9 cellular contexts compared by ENCODE assay signal in the genomic region with DNA sequence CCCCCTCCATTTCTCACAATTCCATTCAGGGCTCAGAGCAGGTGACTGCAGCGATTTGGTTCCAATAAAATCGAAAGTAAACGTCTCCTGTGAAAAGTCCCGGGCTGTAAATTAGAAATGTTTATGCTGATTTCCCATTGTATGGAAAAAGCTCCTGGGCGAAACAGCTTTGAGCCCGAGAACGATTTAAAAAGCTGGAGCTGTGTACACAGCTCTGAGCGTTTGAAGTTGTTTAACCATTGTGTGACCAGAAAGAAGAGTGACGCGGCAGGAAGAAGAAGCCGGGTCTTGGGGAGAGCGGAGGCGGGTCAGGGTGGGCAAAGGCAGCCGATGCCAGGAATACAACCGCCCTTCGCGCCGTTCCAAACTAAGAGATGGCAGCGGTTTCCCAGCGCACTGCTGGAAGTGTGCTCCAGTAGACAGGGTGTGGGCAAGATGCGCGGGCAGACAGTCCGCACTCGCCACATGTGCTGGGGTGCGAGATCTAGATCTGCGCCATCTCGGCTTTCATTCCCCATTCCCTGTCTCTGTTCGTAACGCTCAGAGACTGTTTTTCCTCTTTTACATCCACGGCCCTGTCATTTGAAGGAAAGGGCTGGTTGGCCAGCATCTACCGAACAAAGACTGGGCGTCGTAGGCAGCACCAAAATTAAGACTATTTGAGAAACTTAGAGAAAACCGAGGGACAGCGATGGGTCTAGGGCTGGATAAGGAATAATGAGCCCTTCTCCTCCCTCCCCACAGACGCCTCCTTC. TPM values are rescaled to one million over a fixed set of nuclear protein-coding genes. Genes with fewer than 3 reads are reported as not detected.
A peak's percentile ranks its signal among the peaks of the same experiment; 100 is the strongest.
DNase-seq lines count a peak whose midpoint lies in the region; ATAC-seq and TF ChIP-seq lines count a peak whose summit lies in the region.
"Had no signal": no experiment of that assay in that cellular context is flagged by ENCODE, and none has a peak within 500 bp of the region (broad histone marks: within the 10 kb centered on the region; RNA-seq: fewer than 3 reads in every experiment).

No MANE protein-coding gene starts in this region.

- H3K9me3 ChIP-seq in left ventricle myocardium inferior (replicated peaks): no peaks in the 10 kb centered on the region
- no peaks in the 10 kb centered on the region for H3K9me3 ChIP-seq in lower lobe of right lung
- H3K9me3 ChIP-seq in upper lobe of right lung: no peaks in the 10 kb centered on the region

- H3K36me3 Mint-ChIP-seq in activated CD4-positive, alpha-beta memory T cell treated with anti-CD3 and anti-CD28 coated beads, Interleukin-2, amount 10 ng/mL, durations not matched to agents 7 days and 5 days (ENCODE audit: low read depth): peaks cover 3% of the 10 kb centered on the region

- no peak overlapping the region for H3K27ac Mint-ChIP-seq in activated CD4-positive, alpha-beta memory T cell treated with anti-CD3 and anti-CD28 coated beads, Interleukin-2, amount 10 ng/mL, durations not matched to agents 7 days and 5 days

- CTCF ChIA-PET in activated CD4-positive, alpha-beta memory T cell treated with anti-CD3 and anti-CD28 coated beads, Interleukin-2, amount 10 ng/mL, durations not matched to agents 7 days and 5 days (lab: Charles Lee): interaction anchor here (1.2 kb wide), 1 partner anchor 162 kb away, joined by 4 read pairs; no protein-coding TSS in a partner anchor

- peak overlapping the region; percentile 57 for H3K4me3 ChIP-seq in left ventricle myocardium inferior
- peak overlapping the region; percentile 43 for H3K4me3 ChIP-seq in lower lobe of right lung
- peak overlapping the region; percentile 42 for H3K4me3 ChIP-seq in upper lobe of right lung

- H3K36me3 ChIP-seq in left ventricle myocardium inferior: no peaks in the 10 kb centered on the region
- H3K36me3 ChIP-seq in lower lobe of right lung: no peaks in the 10 kb centered on the region
- no peaks in the 10 kb centered on the region for H3K36me3 ChIP-seq in upper lobe of right lung

- DNase-seq in left ventricle myocardium inferior: no peak
- DNase-seq in cardiac septum (ENCODE audit: low spot score): no peak
- no peak for DNase-seq in activated CD4-positive, alpha-beta memory T cell treated with anti-CD3 and anti-CD28 coated beads, Interleukin-2, amount 10 ng/mL, durations not matched to agents 7 days and 5 days
- DNase-seq in lower lobe of right lung: no peak
- no peak for DNase-seq in upper lobe of right lung
- DNase-seq in NOMO-1 treated with DMSO at 0.1 percent for 48 hours (lab: John Stamatoyannopoulos, UW; ENCODE audit: unreplicated experiment): no peak
- DNase-seq in posterior vena cava (ENCODE audit: low spot score): no peak
- no peak for DNase-seq in SKM-1 (lab: John Stamatoyannopoulos, UW; ENCODE audit: unreplicated experiment)
- DNase-seq: NCI-H446 had no signal

- H3K27ac ChIP-seq in left ventricle myocardium inferior (replicated peaks) (no peak overlapping the region), lower lobe of right lung (no peak overlapping the region), upper lobe of right lung (no peak overlapping the region)

- H3K27me3 Mint-ChIP-seq in activated CD4-positive, alpha-beta memory T cell treated with anti-CD3 and anti-CD28 coated beads, Interleukin-2, amount 10 ng/mL, durations not matched to agents 7 days and 5 days: peaks cover 79% of the 10 kb centered on the region

- peaks cover 99% of the 10 kb centered on the region for H3K27me3 ChIP-seq in left ventricle myocardium inferior (ENCODE audit: low read depth)
- H3K27me3 ChIP-seq in lower lobe of right lung (ENCODE audit: low read depth): peaks cover 87% of the 10 kb centered on the region
- H3K27me3 ChIP-seq in upper lobe of right lung: peaks cover 84% of the 10 kb centered on the region

- intact Hi-C loops in left ventricle myocardium inferior (cut with micrococcal nuclease) (no loop called here), cardiac septum (cut with DNase I) (no loop called here), lower lobe of right lung (cut with DNase I) (no loop called here), upper lobe of right lung (cut with DNase I) (no loop called here), posterior vena cava (cut with DNase I) (no loop called here)

- POLR2A ChIA-PET in activated CD4-positive, alpha-beta memory T cell treated with anti-CD3 and anti-CD28 coated beads, Interleukin-2, amount 10 ng/mL, durations not matched to agents 7 days and 5 days (lab: Charles Lee): no interaction called here

- H3K4me3 Mint-ChIP-seq in activated CD4-positive, alpha-beta memory T cell treated with anti-CD3 and anti-CD28 coated beads, Interleukin-2, amount 10 ng/mL, durations not matched to agents 7 days and 5 days: peak overlapping the region; percentile 62

- ATAC-seq in lower lobe of right lung: no peak
- no peak for ATAC-seq in upper lobe of right lung

- peaks cover 28% of the 10 kb centered on the region for H3K4me1 Mint-ChIP-seq in activated CD4-positive, alpha-beta memory T cell treated with anti-CD3 and anti-CD28 coated beads, Interleukin-2, amount 10 ng/mL, durations not matched to agents 7 days and 5 days

- no peaks in the 10 kb centered on the region for H3K9me3 Mint-ChIP-seq in activated CD4-positive, alpha-beta memory T cell treated with anti-CD3 and anti-CD28 coated beads, Interleukin-2, amount 10 ng/mL, durations not matched to agents 7 days and 5 days

- H3K4me1 ChIP-seq in left ventricle myocardium inferior: peaks cover 51% of the 10 kb centered on the region
- peaks cover 36% of the 10 kb centered on the region for H3K4me1 ChIP-seq in lower lobe of right lung
- H3K4me1 ChIP-seq in upper lobe of right lung: peaks cover 24% of the 10 kb centered on the region

- TF ChIP-seq CTCF in left ventricle myocardium inferior (IDR thresholded peaks at IDR 0.05; ENCODE audit: borderline replicate concordance) (no peak), lower lobe of right lung (IDR thresholded peaks at IDR 0.05) (no peak), upper lobe of right lung (IDR thresholded peaks at IDR 0.05) (no peak)

RNA-seq across cellular contexts. Expression of a gene that starts 1.0 kb away (rescaled TPM):
- total RNA-seq in left ventricle myocardium inferior: not detected
- total RNA-seq in cardiac septum: not detected
- total RNA-seq in activated CD4-positive, alpha-beta memory T cell treated with anti-CD3 and anti-CD28 coated beads, Interleukin-2, amount 10 ng/mL, durations not matched to agents 7 days and 5 days: not detected
- not detected for total RNA-seq in lower lobe of right lung
- total RNA-seq in upper lobe of right lung: not detected
- total RNA-seq in posterior vena cava: not detected
